In the genomic region with DNA sequence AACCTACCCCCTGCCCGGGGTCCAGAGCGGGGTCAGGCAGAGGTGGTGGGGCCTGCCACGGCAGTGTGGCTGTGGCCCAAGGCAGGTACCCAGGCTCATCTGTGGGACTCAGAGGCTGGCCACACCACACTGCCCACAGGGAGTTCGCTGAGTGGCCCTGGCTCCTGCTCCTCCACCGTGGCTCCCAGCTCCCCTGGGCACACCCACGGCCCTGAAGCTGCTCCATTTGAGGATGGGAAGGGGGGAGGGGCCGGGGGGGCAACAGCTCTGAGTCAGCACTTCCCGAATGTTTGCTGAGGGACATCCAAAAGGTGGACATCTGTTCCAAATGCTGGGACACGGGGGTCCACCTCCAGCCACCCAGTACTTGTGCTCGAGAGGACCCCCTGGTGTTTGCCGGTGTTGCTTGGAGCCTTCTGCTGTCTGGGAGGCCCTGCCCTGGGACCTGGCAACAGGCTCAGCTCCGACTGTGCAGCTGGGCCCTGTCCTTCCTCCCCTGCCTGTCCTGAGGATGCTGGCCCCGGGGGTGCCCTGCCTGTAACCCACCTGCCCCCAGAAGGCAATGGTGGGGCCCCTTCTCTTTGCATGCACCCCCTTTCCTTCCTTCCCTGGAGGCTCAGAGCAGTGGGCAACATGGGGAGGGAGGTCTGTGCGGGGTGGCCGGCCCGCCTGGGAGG, we compare ENCODE assay signal across 8 cellular contexts. TPM values are rescaled to one million over a fixed set of nuclear protein-coding genes. Genes with fewer than 3 reads are reported as not detected.
A peak's percentile ranks its signal among the peaks of the same experiment; 100 is the strongest.
DNase-seq lines count a peak whose midpoint lies in the region; ATAC-seq and TF ChIP-seq lines count a peak whose summit lies in the region.
"Had no signal": no experiment of that assay in that cellular context is flagged by ENCODE, and none has a peak within 500 bp of the region (broad histone marks: within the 10 kb centered on the region; RNA-seq: fewer than 3 reads in every experiment).

No MANE protein-coding gene starts in this region.

- peaks cover 16% of the 10 kb centered on the region for H3K4me1 Mint-ChIP-seq in activated CD4-positive, alpha-beta T cell treated with anti-CD3 and anti-CD28 coated beads, Interleukin-2, amount 10 ng/mL, durations not matched to agents 7 days and 5 days
- peaks cover 8% of the 10 kb centered on the region for H3K4me1 Mint-ChIP-seq in glutamatergic neuron (ENCODE audit: low read depth, unreplicated experiment)

- TF ChIP-seq POLR2A in suprapubic skin (IDR thresholded peaks at IDR 0.05): no peak

- H3K36me3 Mint-ChIP-seq in activated CD4-positive, alpha-beta T cell treated with anti-CD3 and anti-CD28 coated beads, Interleukin-2, amount 10 ng/mL, durations not matched to agents 7 days and 5 days (ENCODE audit: low read depth): no peaks in the 10 kb centered on the region
- H3K36me3 Mint-ChIP-seq in glutamatergic neuron (ENCODE audit: unreplicated experiment): no peaks in the 10 kb centered on the region

- peaks cover 11% of the 10 kb centered on the region for H3K27me3 Mint-ChIP-seq in activated CD4-positive, alpha-beta T cell treated with anti-CD3 and anti-CD28 coated beads, Interleukin-2, amount 10 ng/mL, durations not matched to agents 7 days and 5 days
- H3K27me3 Mint-ChIP-seq in glutamatergic neuron (ENCODE audit: unreplicated experiment): peaks cover 7% of the 10 kb centered on the region

- TF ChIP-seq CTCF in glutamatergic neuron (IDR thresholded peaks at IDR 0.05; ENCODE audit: partially characterized antibody, unreplicated experiment) (no peak), suprapubic skin (IDR thresholded peaks at IDR 0.05) (no peak)

- no peaks in the 10 kb centered on the region for H3K9me3 Mint-ChIP-seq in activated CD4-positive, alpha-beta T cell treated with anti-CD3 and anti-CD28 coated beads, Interleukin-2, amount 10 ng/mL, durations not matched to agents 7 days and 5 days
- H3K9me3 Mint-ChIP-seq in glutamatergic neuron (ENCODE audit: unreplicated experiment): peaks cover 7% of the 10 kb centered on the region

- no peak for ATAC-seq in GM21576 (IDR thresholded peaks at IDR 0.05; ENCODE audit: unreplicated experiment)

- no peak overlapping the region for H3K4me3 Mint-ChIP-seq in activated CD4-positive, alpha-beta T cell treated with anti-CD3 and anti-CD28 coated beads, Interleukin-2, amount 10 ng/mL, durations not matched to agents 7 days and 5 days
- H3K4me3 Mint-ChIP-seq in glutamatergic neuron (ENCODE audit: unreplicated experiment): peak overlapping the region; percentile 20

- POLR2A ChIA-PET in activated CD4-positive, alpha-beta T cell treated with anti-CD3 and anti-CD28 coated beads, Interleukin-2, amount 10 ng/mL, durations not matched to agents 7 days and 5 days (lab: Charles Lee): no interaction called here

- no peaks in the 10 kb centered on the region for H3K36me3 ChIP-seq in suprapubic skin

- peak; percentile 5 for DNase-seq in activated CD4-positive, alpha-beta T cell treated with anti-CD3 and anti-CD28 coated beads, Interleukin-2, amount 10 ng/mL, durations not matched to agents 7 days and 5 days
- no peak for DNase-seq in activated CD4-positive, alpha-beta T cell treated with anti-CD3 and anti-CD28 coated beads, Interleukin-2, amount 50 U/mL, for 48 hours
- DNase-seq in glutamatergic neuron (peak; percentile 68), suprapubic skin (ENCODE audit: low spot score in 2 of 2) (peak in 1 of 2 donors; percentile 70), AML-193 (lab: John Stamatoyannopoulos, UW) (no peak)
- DNase-seq: activated T-cell treated with anti-CD3 and anti-CD28 coated beads, Interleukin-2, amount 50 U/mL, for 48 hours; stimulated activated CD4-positive, alpha-beta T cell treated with anti-CD3 and anti-CD28 coated beads, Interleukin-2, amount 100 ng/mL, for 48 hours had no signal

- TF ChIP-seq EP300 in suprapubic skin (IDR thresholded peaks at IDR 0.05): no peak

- CTCF ChIA-PET in activated CD4-positive, alpha-beta T cell treated with anti-CD3 and anti-CD28 coated beads, Interleukin-2, amount 10 ng/mL, durations not matched to agents 7 days and 5 days (lab: Charles Lee): interaction anchor here (2.0 kb wide), 1 partner anchor 18 kb away, joined by 6 read pairs; no protein-coding TSS in a partner anchor

- H3K4me1 ChIP-seq in suprapubic skin: peaks cover 78% of the 10 kb centered on the region

- H3K27ac Mint-ChIP-seq in activated CD4-positive, alpha-beta T cell treated with anti-CD3 and anti-CD28 coated beads, Interleukin-2, amount 10 ng/mL, durations not matched to agents 7 days and 5 days: no peak overlapping the region
- peak overlapping the region; percentile 68 for H3K27ac Mint-ChIP-seq in glutamatergic neuron (ENCODE audit: unreplicated experiment)

- peaks cover 22% of the 10 kb centered on the region for H3K27me3 ChIP-seq in suprapubic skin

- H3K9me3 ChIP-seq in suprapubic skin: no peaks in the 10 kb centered on the region

- H3K4me3 ChIP-seq in suprapubic skin: peak overlapping the region; percentile 30

- 60% methylated on average over 1 of the region's 16 CpGs for WGBS in suprapubic skin

- peak overlapping the region; percentile 86 for H3K27ac ChIP-seq in suprapubic skin

RNA-seq across cellular contexts. Expression of a gene that starts 2.5 kb away (rescaled TPM):
- under 1 TPM; 0.32 to 0.44 TPM for total RNA-seq in activated CD4-positive, alpha-beta T cell treated with anti-CD3 and anti-CD28 coated beads, Interleukin-2, amount 10 ng/mL, durations not matched to agents 7 days and 5 days
- total RNA-seq in glutamatergic neuron (ENCODE audit: unreplicated experiment) (15.2 TPM), suprapubic skin (10 to 100 TPM; 25.3 to 69.0 (median 65.5) TPM)

RNA-seq across cellular contexts. Expression of a gene that starts 27.0 kb away (rescaled TPM):
- 1 to 10 TPM; 6.0 to 7.1 TPM for total RNA-seq in activated CD4-positive, alpha-beta T cell treated with anti-CD3 and anti-CD28 coated beads, Interleukin-2, amount 10 ng/mL, durations not matched to agents 7 days and 5 days
- 1.5 TPM for total RNA-seq in glutamatergic neuron (ENCODE audit: unreplicated experiment)
- total RNA-seq in suprapubic skin: 1 to 10 TPM; 3.5 to 9.2 (median 4.4) TPM

RNA-seq across cellular contexts. Expression of a gene that starts 49.4 kb away (rescaled TPM):
- 10 to 100 TPM; 54.1 to 66.6 TPM for total RNA-seq in activated CD4-positive, alpha-beta T cell treated with anti-CD3 and anti-CD28 coated beads, Interleukin-2, amount 10 ng/mL, durations not matched to agents 7 days and 5 days
- total RNA-seq in glutamatergic neuron (ENCODE audit: unreplicated experiment) (48.5 TPM), suprapubic skin (10 to 100 TPM; 45.0 to 54.2 (median 50.9) TPM)

RNA-seq across cellular contexts. Expression of a gene that starts 53.4 kb away (rescaled TPM):
- total RNA-seq in activated CD4-positive, alpha-beta T cell treated with anti-CD3 and anti-CD28 coated beads, Interleukin-2, amount 10 ng/mL, durations not matched to agents 7 days and 5 days: not detected
- not detected for total RNA-seq in glutamatergic neuron (ENCODE audit: unreplicated experiment)
- 1 to 10 TPM in 1 of 4 donors, not detected in 3; 1.2 TPM for total RNA-seq in suprapubic skin

Comparison
In these comparisons a context has a peak if more than half of its experiments do, and no peak if none do; other contexts are left out.
1. DNase-seq: peak in activated CD4-positive, alpha-beta T cell treated with anti-CD3 and anti-CD28 coated beads, Interleukin-2, amount 10 ng/mL, durations not matched to agents 7 days and 5 days (single experiment) and glutamatergic neuron (single experiment); none in activated CD4-positive, alpha-beta T cell treated with anti-CD3 and anti-CD28 coated beads, Interleukin-2, amount 50 U/mL, for 48 hours (0 of 2) and AML-193 (0 of 2).
2. RNA of a gene that starts 2.5 kb away (total RNA-seq): 25.3 to 69.0 TPM in suprapubic skin and 15.2 TPM in glutamatergic neuron (single experiment); 0.32 to 0.44 TPM in activated CD4-positive, alpha-beta T cell treated with anti-CD3 and anti-CD28 coated beads, Interleukin-2, amount 10 ng/mL, durations not matched to agents 7 days and 5 days; every median in the first group is over 10 times any median in the second.